In genomic region chr3:194212021-194212868, GRCh38 we compare ENCODE assay signal across 22 cellular contexts.
A peak's percentile ranks its signal among the peaks of the same experiment; 100 is the strongest.
DNase-seq lines count a peak whose midpoint lies in the region; ATAC-seq and TF ChIP-seq lines count a peak whose summit lies in the region.
"Had no signal": no experiment of that assay in that cellular context is flagged by ENCODE, and none has a peak within 500 bp of the region (broad histone marks: within the 10 kb centered on the region; RNA-seq: fewer than 3 reads in every experiment).

No MANE protein-coding gene starts in this region.

- H3K79me2 ChIP-seq in SK-N-SH (ENCODE audit: insufficient read depth) = no peaks in the 10 kb centered on the region

- no peak for TF ChIP-seq RAD21 in SK-N-SH (IDR thresholded peaks at IDR 0.05; ENCODE audit: low read length)

- no peaks in the 10 kb centered on the region for H3K9me3 Mint-ChIP-seq in progenitor cell of endocrine pancreas (ENCODE audit: low read depth)
- no peaks in the 10 kb centered on the region for H3K9me3 Mint-ChIP-seq in activated T-cell treated with anti-CD3 and anti-CD28 coated beads, Interleukin-2, amount 50 U/mL, for 4 hours
- H3K9me3 Mint-ChIP-seq: activated B cell treated with CpG ODN at 0.5 μM for 24 hours; activated CD8-positive, alpha-beta T cell treated with anti-CD3 and anti-CD28 coated beads for 36 hours; activated naive CD4-positive, alpha-beta T cell treated with anti-CD3 and anti-CD28 coated beads, Interleukin-2, amount 50 U/mL, for 72 hours; activated T-cell treated with anti-CD3 and anti-CD28 coated beads, Interleukin-2, amount 50 U/mL, for 72 hours; HFFc6 had no signal

- CTCF ChIA-PET in SK-N-SH (lab: Yijun Ruan, JAX) = interaction anchor here (1.2 kb wide), 1 partner anchor 89 kb away, joined by 3 read pairs; no protein-coding TSS in a partner anchor

- H3K4me3 ChIP-seq in HUES6 (ENCODE audit: low read depth, low read length) = peak overlapping the region; percentile 23
- H3K4me3 ChIP-seq in SK-N-SH (ENCODE audit: low read depth in 2 of 2, low read length in 1 of 2) = no peak overlapping the region
- H3K4me3 ChIP-seq in iPS-15b (ENCODE audit: low read depth, low read length) = peak overlapping the region; percentile 4
- H3K4me3 ChIP-seq: gastroesophageal sphincter, left ventricle myocardium inferior, psoas muscle, spleen had no signal

- intact Hi-C loops in posterior vena cava (cut with DNase I) = no loop called here

- no peaks in the 10 kb centered on the region for H3K27me3 Mint-ChIP-seq in progenitor cell of endocrine pancreas
- H3K27me3 Mint-ChIP-seq in activated T-cell treated with anti-CD3 and anti-CD28 coated beads, Interleukin-2, amount 50 U/mL, for 4 hours (ENCODE audit: low read depth) = peaks cover 5% of the 10 kb centered on the region

- H3K4me1 Mint-ChIP-seq in progenitor cell of endocrine pancreas (ENCODE audit: low read depth) = peaks cover 46% of the 10 kb centered on the region
- no peaks in the 10 kb centered on the region for H3K4me1 Mint-ChIP-seq in activated T-cell treated with anti-CD3 and anti-CD28 coated beads, Interleukin-2, amount 50 U/mL, for 4 hours (ENCODE audit: low read depth)
- H3K4me1 Mint-ChIP-seq: activated B cell treated with CpG ODN at 0.5 μM for 24 hours, B cell had no signal

- no peak overlapping the region for H3K4me3 Mint-ChIP-seq in progenitor cell of endocrine pancreas (ENCODE audit: low read depth)
- H3K4me3 Mint-ChIP-seq in activated T-cell treated with anti-CD3 and anti-CD28 coated beads, Interleukin-2, amount 50 U/mL, for 4 hours = no peak overlapping the region
- H3K4me3 Mint-ChIP-seq: activated B cell treated with CpG ODN at 0.5 μM for 24 hours; activated CD8-positive, alpha-beta T cell treated with anti-CD3 and anti-CD28 coated beads for 36 hours; activated T-cell treated with anti-CD3 and anti-CD28 coated beads, Interleukin-2, amount 50 U/mL, for 72 hours; B cell; HFFc6 had no signal

- H3K36me3 Mint-ChIP-seq in progenitor cell of endocrine pancreas (ENCODE audit: insufficient read depth) = no peaks in the 10 kb centered on the region
- no peaks in the 10 kb centered on the region for H3K36me3 Mint-ChIP-seq in activated T-cell treated with anti-CD3 and anti-CD28 coated beads, Interleukin-2, amount 50 U/mL, for 4 hours (ENCODE audit: insufficient read depth)
- H3K36me3 Mint-ChIP-seq: activated naive CD4-positive, alpha-beta T cell treated with anti-CD3 and anti-CD28 coated beads, Interleukin-2, amount 50 U/mL, for 72 hours had no signal

- H3K27ac ChIP-seq in HUES6 (ENCODE audit: low read depth, low read length) = peak overlapping the region; percentile 81
- H3K27ac ChIP-seq in SK-N-SH (ENCODE audit: low read depth in 2 of 2, low read length in 1 of 2) = peak overlapping the region in 1 of 2 experiments; percentile 65; a peak in 2 of 4 replicates
- H3K27ac ChIP-seq: gastroesophageal sphincter, left ventricle myocardium inferior, psoas muscle, spleen had no signal

- peak overlapping the region; percentile 69 for H3K27ac Mint-ChIP-seq in progenitor cell of endocrine pancreas
- H3K27ac Mint-ChIP-seq: activated B cell treated with CpG ODN at 0.5 μM for 24 hours; activated CD8-positive, alpha-beta T cell treated with anti-CD3 and anti-CD28 coated beads for 36 hours; activated naive CD4-positive, alpha-beta T cell treated with anti-CD3 and anti-CD28 coated beads, Interleukin-2, amount 50 U/mL, for 72 hours; activated T-cell treated with anti-CD3 and anti-CD28 coated beads, Interleukin-2, amount 50 U/mL, for 72 hours; B cell; HFFc6 had no signal

- WGBS in SK-N-SH (ENCODE audit: low lambda C conversion rate) = 81% methylated on average over 14 of the region's 14 CpGs

- H3K4me1 ChIP-seq in HUES6 (ENCODE audit: control insufficient read depth, insufficient read depth, low read length) (peaks cover 43% of the 10 kb centered on the region), SK-N-SH (ENCODE audit: control insufficient read depth in 1 of 2, insufficient read depth in 2 of 2, low read depth in 1 of 2, low read length in 1 of 2) (peaks cover 0 to 22% of the 10 kb centered on the region in 2 experiments; a peak in 3 of 4 replicates), iPS-15b (ENCODE audit: control insufficient read depth, insufficient read depth, low read length) (peaks cover 23% of the 10 kb centered on the region)
- H3K4me1 ChIP-seq: psoas muscle had no signal

- H3K27me3 ChIP-seq in HUES6 (ENCODE audit: control insufficient read depth, insufficient read depth, low read length) (no peaks in the 10 kb centered on the region), SK-N-SH (ENCODE audit: insufficient read depth) (no peaks in the 10 kb centered on the region; the same call in 1 of the 2 replicates), iPS-15b (ENCODE audit: control insufficient read depth, insufficient read depth, low read length) (no peaks in the 10 kb centered on the region)
- H3K27me3 ChIP-seq: gastroesophageal sphincter had no signal

- H2AFZ ChIP-seq in SK-N-SH (ENCODE audit: low read depth) = no peak overlapping the region

- H3K36me3 ChIP-seq in HUES6 (ENCODE audit: control insufficient read depth, insufficient read depth, low read length) (no peaks in the 10 kb centered on the region), SK-N-SH (replicated peaks in 1 of 2; ENCODE audit: control insufficient read depth in 1 of 2, insufficient read depth in 2 of 2, low read length in 1 of 2) (no peaks in the 10 kb centered on the region), iPS-15b (ENCODE audit: control insufficient read depth, insufficient read depth, low read length) (no peaks in the 10 kb centered on the region)
- H3K36me3 ChIP-seq: gastroesophageal sphincter, left ventricle myocardium inferior, spleen had no signal

- TF ChIP-seq EP300 in SK-N-SH (IDR thresholded peaks at IDR 0.05; ENCODE audit: borderline replicate concordance in 1 of 2, low read depth in 1 of 2, low read length in 1 of 2) = no peak

- peak; percentile 39 for DNase-seq in SK-N-SH
- no peak for DNase-seq in progenitor cell of endocrine pancreas (ENCODE audit: low spot score, unreplicated experiment)
- DNase-seq in posterior vena cava (ENCODE audit: low spot score) = no peak
- DNase-seq in activated T-cell treated with anti-CD3 and anti-CD28 coated beads, Interleukin-2, amount 50 U/mL, for 4 hours = no peak
- DNase-seq in NCI-H1105 treated with DMSO at 0.1 percent for 48 hours (lab: John Stamatoyannopoulos, UW) = no peak
- DNase-seq: activated B cell treated with CpG ODN at 0.5 μM for 24 hours; activated CD8-positive, alpha-beta T cell treated with anti-CD3 and anti-CD28 coated beads for 36 hours; activated T-cell treated with anti-CD3 and anti-CD28 coated beads, Interleukin-2, amount 50 U/mL, for 72 hours; GDM1; HFFc6; left ventricle myocardium inferior; NCI-H1694; NCI-H510A; psoas muscle; SHP77; spleen; T-helper 2 cell had no signal

- POLR2A ChIA-PET in SK-N-SH (lab: Yijun Ruan, JAX) = interaction anchor here (0.7 kb wide), 1 partner anchor 73 kb away, joined by 3 read pairs; no protein-coding TSS in a partner anchor

- H3K9me2 ChIP-seq in SK-N-SH = no peaks in the 10 kb centered on the region

- H3F3A ChIP-seq in SK-N-SH (replicated peaks; ENCODE audit: insufficient read depth) = no peaks in the 10 kb centered on the region

- H3K9me3 ChIP-seq in HUES6 (ENCODE audit: control insufficient read depth, insufficient read depth, low read depth, low read length) = no peaks in the 10 kb centered on the region
- no peaks in the 10 kb centered on the region for H3K9me3 ChIP-seq in SK-N-SH
- no peaks in the 10 kb centered on the region for H3K9me3 ChIP-seq in iPS-15b (ENCODE audit: control insufficient read depth, insufficient read depth, low read length)
- H3K9me3 ChIP-seq: gastroesophageal sphincter, left ventricle myocardium inferior, psoas muscle, spleen had no signal

- TF ChIP-seq CTCF in SK-N-SH (IDR thresholded peaks at IDR 0.05) (no peak), progenitor cell of endocrine pancreas (IDR thresholded peaks at IDR 0.05; ENCODE audit: unreplicated experiment) (no peak)

- no peaks in the 10 kb centered on the region for H4K20me1 ChIP-seq in SK-N-SH (ENCODE audit: insufficient read depth)

- no peak overlapping the region for H3K4me2 ChIP-seq in SK-N-SH

- H3K9ac ChIP-seq in HUES6 (ENCODE audit: low read length) (peak overlapping the region; percentile 60), SK-N-SH (no peak overlapping the region), iPS-15b (ENCODE audit: low read depth, low read length) (peak overlapping the region; percentile 57)

- no peak for ATAC-seq in activated T-cell treated with anti-CD3 and anti-CD28 coated beads, Interleukin-2, amount 50 U/mL, for 4 hours
- ATAC-seq: activated CD8-positive, alpha-beta T cell treated with anti-CD3 and anti-CD28 coated beads for 36 hours; activated naive CD4-positive, alpha-beta T cell treated with anti-CD3 and anti-CD28 coated beads, Interleukin-2, amount 50 U/mL, for 72 hours; activated T-cell treated with anti-CD3 and anti-CD28 coated beads, Interleukin-2, amount 50 U/mL, for 72 hours; gastroesophageal sphincter; psoas muscle had no signal

TF ChIP-seq in SK-N-SH, 30 proteins besides CTCF, POLR2A, EP300 and RAD21:
- TF ChIP-seq FOXJ3 (CRISPR knock-in tag; IDR thresholded peaks at IDR 0.05) (no peak), FOXM1 (IDR thresholded peaks at IDR 0.05; ENCODE audit: low read depth) (no peak), SIN3A (IDR thresholded peaks at IDR 0.05; ENCODE audit: borderline replicate concordance, low read depth, low read length) (no peak), SMC3 (IDR thresholded peaks at IDR 0.05; ENCODE audit: low read depth, low read length) (no peak), MAX (IDR thresholded peaks at IDR 0.05; ENCODE audit: low read depth) (no peak), RXRA (IDR thresholded peaks at IDR 0.05; ENCODE audit: borderline replicate concordance, low read depth) (no peak), GATA2 (CRISPR knock-in tag; IDR thresholded peaks at IDR 0.05) (no peak), NRF1 (IDR thresholded peaks at IDR 0.05; ENCODE audit: low read depth, low read length) (no peak), NFIC (IDR thresholded peaks at IDR 0.05; ENCODE audit: borderline replicate concordance) (no peak), TEAD4 (IDR thresholded peaks at IDR 0.05; ENCODE audit: borderline replicate concordance, insufficient read depth) (no peak), ELF1 (IDR thresholded peaks at IDR 0.05) (no peak), TAF1 (IDR thresholded peaks at IDR 0.05; ENCODE audit: borderline replicate concordance, low read depth, low read length) (no peak)

Comparison
In these comparisons a context has a peak if more than half of its experiments do, and no peak if none do; other contexts are left out.
1. H3K4me3 ChIP-seq: peak in HUES6 (single experiment) and iPS-15b (single experiment); none in SK-N-SH (0 of 2).